1 cellular context compared by ENCODE assay signal in the genomic region with DNA sequence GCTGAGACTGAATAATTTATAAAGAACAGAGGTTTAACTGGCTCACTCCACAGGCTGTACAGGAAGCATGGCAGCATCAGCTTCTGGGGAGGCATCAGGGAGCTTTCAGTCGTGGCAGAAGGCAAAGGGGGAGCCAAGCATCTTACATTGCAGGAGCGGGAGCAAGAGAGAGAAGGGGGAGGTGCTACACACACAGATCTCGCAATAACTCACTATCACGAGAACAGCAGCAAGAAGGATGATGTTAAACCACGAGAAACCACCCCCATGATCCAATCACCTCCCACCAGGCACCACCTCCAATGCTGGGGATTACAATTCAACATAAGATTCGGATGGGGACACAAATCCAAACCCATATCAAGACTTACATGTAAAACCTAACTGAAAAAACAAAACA.
A peak's percentile ranks its signal among the peaks of the same experiment; 100 is the strongest.
TF ChIP-seq lines count a peak whose summit lies in the region.

No MANE protein-coding gene starts in this region.

TF ChIP-seq in HepG2, 621 proteins besides CTCF, POLR2A, EP300 and RAD21:
- TF ChIP-seq CEBPB (IDR thresholded peaks at IDR 0.05; ENCODE audit: borderline replicate concordance, low read depth, low read length) (peak; percentile 80), FOXA3 (CRISPR knock-in tag; IDR thresholded peaks at IDR 0.05) (no peak)
